Comparison of ENCODE assay signal across 1 cellular context in genomic region chr12:69896653-69897381, GRCh38.
TF ChIP-seq lines count a peak whose summit lies in the region.

No MANE protein-coding gene starts in this region.

TF ChIP-seq in WTC11, 78 proteins besides CTCF, POLR2A, EP300 and RAD21 (continued from another document):
- TF ChIP-seq, protein P1, sequence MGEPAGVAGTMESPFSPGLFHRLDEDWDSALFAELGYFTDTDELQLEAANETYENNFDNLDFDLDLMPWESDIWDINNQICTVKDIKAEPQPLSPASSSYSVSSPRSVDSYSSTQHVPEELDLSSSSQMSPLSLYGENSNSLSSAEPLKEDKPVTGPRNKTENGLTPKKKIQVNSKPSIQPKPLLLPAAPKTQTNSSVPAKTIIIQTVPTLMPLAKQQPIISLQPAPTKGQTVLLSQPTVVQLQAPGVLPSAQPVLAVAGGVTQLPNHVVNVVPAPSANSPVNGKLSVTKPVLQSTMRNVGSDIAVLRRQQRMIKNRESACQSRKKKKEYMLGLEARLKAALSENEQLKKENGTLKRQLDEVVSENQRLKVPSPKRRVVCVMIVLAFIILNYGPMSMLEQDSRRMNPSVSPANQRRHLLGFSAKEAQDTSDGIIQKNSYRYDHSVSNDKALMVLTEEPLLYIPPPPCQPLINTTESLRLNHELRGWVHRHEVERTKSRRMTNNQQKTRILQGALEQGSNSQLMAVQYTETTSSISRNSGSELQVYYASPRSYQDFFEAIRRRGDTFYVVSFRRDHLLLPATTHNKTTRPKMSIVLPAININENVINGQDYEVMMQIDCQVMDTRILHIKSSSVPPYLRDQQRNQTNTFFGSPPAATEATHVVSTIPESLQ (CRISPR knock-in tag; IDR thresholded peaks at IDR 0.05): no peak
- no peak for TF ChIP-seq NR2C2 (CRISPR knock-in tag; IDR thresholded peaks at IDR 0.05)
- peak; percentile 99 for TF ChIP-seq ZNF423 (CRISPR knock-in tag; IDR thresholded peaks at IDR 0.05)
- 0 out of 2 replicates have a peak, but pooled peaks have one; percentile 30 for TF ChIP-seq CBFB (CRISPR knock-in tag; IDR thresholded peaks at IDR 0.05; ENCODE audit: low read depth)
- TF ChIP-seq GTF2I (CRISPR knock-in tag; conservative IDR thresholded peaks at IDR 0.05): 0 out of 2 replicates have a peak, but pooled peaks have one; percentile 23
- TF ChIP-seq, protein P2, sequence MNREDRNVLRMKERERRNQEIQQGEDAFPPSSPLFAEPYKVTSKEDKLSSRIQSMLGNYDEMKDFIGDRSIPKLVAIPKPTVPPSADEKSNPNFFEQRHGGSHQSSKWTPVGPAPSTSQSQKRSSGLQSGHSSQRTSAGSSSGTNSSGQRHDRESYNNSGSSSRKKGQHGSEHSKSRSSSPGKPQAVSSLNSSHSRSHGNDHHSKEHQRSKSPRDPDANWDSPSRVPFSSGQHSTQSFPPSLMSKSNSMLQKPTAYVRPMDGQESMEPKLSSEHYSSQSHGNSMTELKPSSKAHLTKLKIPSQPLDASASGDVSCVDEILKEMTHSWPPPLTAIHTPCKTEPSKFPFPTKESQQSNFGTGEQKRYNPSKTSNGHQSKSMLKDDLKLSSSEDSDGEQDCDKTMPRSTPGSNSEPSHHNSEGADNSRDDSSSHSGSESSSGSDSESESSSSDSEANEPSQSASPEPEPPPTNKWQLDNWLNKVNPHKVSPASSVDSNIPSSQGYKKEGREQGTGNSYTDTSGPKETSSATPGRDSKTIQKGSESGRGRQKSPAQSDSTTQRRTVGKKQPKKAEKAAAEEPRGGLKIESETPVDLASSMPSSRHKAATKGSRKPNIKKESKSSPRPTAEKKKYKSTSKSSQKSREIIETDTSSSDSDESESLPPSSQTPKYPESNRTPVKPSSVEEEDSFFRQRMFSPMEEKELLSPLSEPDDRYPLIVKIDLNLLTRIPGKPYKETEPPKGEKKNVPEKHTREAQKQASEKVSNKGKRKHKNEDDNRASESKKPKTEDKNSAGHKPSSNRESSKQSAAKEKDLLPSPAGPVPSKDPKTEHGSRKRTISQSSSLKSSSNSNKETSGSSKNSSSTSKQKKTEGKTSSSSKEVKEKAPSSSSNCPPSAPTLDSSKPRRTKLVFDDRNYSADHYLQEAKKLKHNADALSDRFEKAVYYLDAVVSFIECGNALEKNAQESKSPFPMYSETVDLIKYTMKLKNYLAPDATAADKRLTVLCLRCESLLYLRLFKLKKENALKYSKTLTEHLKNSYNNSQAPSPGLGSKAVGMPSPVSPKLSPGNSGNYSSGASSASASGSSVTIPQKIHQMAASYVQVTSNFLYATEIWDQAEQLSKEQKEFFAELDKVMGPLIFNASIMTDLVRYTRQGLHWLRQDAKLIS (CRISPR knock-in tag; IDR thresholded peaks at IDR 0.05; ENCODE audit: borderline replicate concordance): no peak
- TF ChIP-seq HMGA2 (CRISPR knock-in tag; IDR thresholded peaks at IDR 0.05): no peak
- TF ChIP-seq FOXP4 (CRISPR knock-in tag; IDR thresholded peaks at IDR 0.05): peak; percentile 47; the same call in 1 of the 2 replicates
- TF ChIP-seq TEAD1 (CRISPR knock-in tag; IDR thresholded peaks at IDR 0.05): 0 out of 2 replicates have a peak, but pooled peaks have one; percentile 69
- no peak for TF ChIP-seq KAT7 (CRISPR knock-in tag; IDR thresholded peaks at IDR 0.05; ENCODE audit: borderline replicate concordance)
- TF ChIP-seq ETV6 (CRISPR knock-in tag; IDR thresholded peaks at IDR 0.05): no peak
- no peak for TF ChIP-seq TEAD4 (CRISPR knock-in tag; IDR thresholded peaks at IDR 0.05)
- TF ChIP-seq NFE2L1 (CRISPR knock-in tag; IDR thresholded peaks at IDR 0.05): peak; percentile 82
- TF ChIP-seq, protein P3, sequence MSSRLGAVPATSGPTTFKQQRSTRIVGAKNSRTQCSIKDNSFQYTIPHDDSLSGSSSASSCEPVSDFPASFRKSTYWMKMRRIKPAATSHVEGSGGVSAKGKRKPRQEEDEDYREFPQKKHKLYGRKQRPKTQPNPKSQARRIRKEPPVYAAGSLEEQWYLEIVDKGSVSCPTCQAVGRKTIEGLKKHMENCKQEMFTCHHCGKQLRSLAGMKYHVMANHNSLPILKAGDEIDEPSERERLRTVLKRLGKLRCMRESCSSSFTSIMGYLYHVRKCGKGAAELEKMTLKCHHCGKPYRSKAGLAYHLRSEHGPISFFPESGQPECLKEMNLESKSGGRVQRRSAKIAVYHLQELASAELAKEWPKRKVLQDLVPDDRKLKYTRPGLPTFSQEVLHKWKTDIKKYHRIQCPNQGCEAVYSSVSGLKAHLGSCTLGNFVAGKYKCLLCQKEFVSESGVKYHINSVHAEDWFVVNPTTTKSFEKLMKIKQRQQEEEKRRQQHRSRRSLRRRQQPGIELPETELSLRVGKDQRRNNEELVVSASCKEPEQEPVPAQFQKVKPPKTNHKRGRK (CRISPR knock-in tag; IDR thresholded peaks at IDR 0.05; ENCODE audit: borderline replicate concordance): no peak
- no peak for TF ChIP-seq ZNF232 (CRISPR knock-in tag; IDR thresholded peaks at IDR 0.05)
- TF ChIP-seq JUN (CRISPR knock-in tag; IDR thresholded peaks at IDR 0.05): no peak
- peak; percentile 46; the same call in 1 of the 2 replicates for TF ChIP-seq SP1 (CRISPR knock-in tag; conservative IDR thresholded peaks at IDR 0.05)
- peak; percentile 30; the same call in 1 of the 2 replicates for TF ChIP-seq FOXK1 (CRISPR knock-in tag; IDR thresholded peaks at IDR 0.05)
- TF ChIP-seq OVOL2 (CRISPR knock-in tag; IDR thresholded peaks at IDR 0.05; ENCODE audit: borderline replicate concordance): no peak
- TF ChIP-seq TP53 (CRISPR knock-in tag; IDR thresholded peaks at IDR 0.05): no peak
- no peak for TF ChIP-seq ZNF416 (CRISPR knock-in tag; IDR thresholded peaks at IDR 0.05)
- no peak for TF ChIP-seq NFATC4 (CRISPR knock-in tag; IDR thresholded peaks at IDR 0.05)
- TF ChIP-seq CDX4 (CRISPR knock-in tag; IDR thresholded peaks at IDR 0.05; ENCODE audit: borderline replicate concordance): no peak
- TF ChIP-seq ZNF138 (CRISPR knock-in tag; conservative IDR thresholded peaks at IDR 0.05): 0 out of 2 replicates have a peak, but pooled peaks have one; percentile 33
- TF ChIP-seq ZNF317 (CRISPR knock-in tag; IDR thresholded peaks at IDR 0.05; ENCODE audit: borderline replicate concordance, low read depth): no peak
- TF ChIP-seq PRRX2 (CRISPR knock-in tag; IDR thresholded peaks at IDR 0.05): no peak
- no peak for TF ChIP-seq ZNF532 (CRISPR knock-in tag; IDR thresholded peaks at IDR 0.05; ENCODE audit: borderline replicate concordance)
